In the genomic region with DNA sequence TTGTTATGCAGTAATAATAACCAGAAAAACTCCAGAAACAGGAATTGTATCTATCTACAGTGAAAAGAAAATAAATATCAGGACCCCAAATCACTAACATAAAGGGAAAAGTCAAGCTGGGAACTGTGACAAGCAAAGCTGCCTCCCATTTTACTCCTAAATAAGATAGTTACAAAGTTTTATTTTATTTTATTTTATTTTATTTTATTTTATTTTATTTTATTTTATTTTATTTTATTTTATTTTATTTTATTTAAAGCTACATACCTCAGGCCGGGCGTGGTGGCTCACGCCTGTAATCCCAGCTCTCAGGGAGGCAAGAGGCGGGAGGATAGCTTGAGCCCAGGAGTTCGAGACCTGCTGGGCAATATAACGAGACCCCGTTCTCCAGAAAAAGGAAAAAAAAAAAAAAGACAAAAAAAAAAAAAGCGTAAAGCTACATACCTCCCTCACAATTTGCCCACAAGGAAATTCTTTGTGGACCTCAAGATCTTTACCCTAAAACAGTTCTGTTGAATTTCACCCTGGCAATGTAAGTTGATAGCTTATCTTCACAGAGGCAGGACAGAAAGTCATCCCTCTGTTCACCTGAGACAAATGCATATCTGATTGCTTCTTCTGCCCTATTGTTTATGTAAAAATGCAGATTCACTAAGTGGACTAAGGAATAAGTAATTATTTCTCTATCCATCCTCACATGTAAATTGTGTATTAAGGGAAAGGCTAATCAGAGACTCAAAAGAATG, we compare ENCODE assay signal across 6 cellular contexts.
A peak's percentile ranks its signal among the peaks of the same experiment; 100 is the strongest.
DNase-seq lines count a peak whose midpoint lies in the region; ATAC-seq, FAIRE-seq and TF ChIP-seq lines count a peak whose summit lies in the region.
"Not testable (repeated sequence)": the region's sequence is repeated elsewhere in the genome, so short reads cannot be mapped to it uniquely, and the experiment has no call there.

No MANE protein-coding gene starts in this region.

- 51% methylated on average over 7 of the region's 8 CpGs for WGBS in K562 (ENCODE audit: insufficient coverage, low coverage, missing lambda C conversion rate)

- not testable (repeated sequence) for H3K27ac ChIP-seq in BLaER1; K562 (ENCODE audit: extremely low read depth, low read depth, low read length)
- H3K27ac ChIP-seq in HCT116 (ENCODE audit: low read depth, low read length): peak overlapping the region; percentile 26; the same call in 1 of the 2 replicates
- H3K27ac ChIP-seq in OCI-LY7 (ENCODE audit: low read depth, low read length, poor library complexity, severe bottlenecking): peak overlapping the region; percentile 32

- H3K4me3 ChIP-seq in BLaER1; HCT116 (replicated peaks in 1 of 2; ENCODE audit: low read depth in 1 of 2, low read length in 2 of 2); K562: not testable (repeated sequence)
- peak overlapping the region; percentile 33 for H3K4me3 ChIP-seq in OCI-LY7 (ENCODE audit: low read depth, low read length, poor library complexity, severe bottlenecking)

- in situ Hi-C loops in K562 (cut with MboI): not testable (repeated sequence)

- not testable (repeated sequence) for TF ChIP-seq POLR2A in HCT116 (IDR thresholded peaks at IDR 0.05; ENCODE audit: borderline replicate concordance, extremely low read depth, insufficient read depth, insufficient read length); K562 (conservative IDR thresholded peaks at IDR 0.05)

- H3K79me2 ChIP-seq in HCT116 (ENCODE audit: insufficient read depth, low read length); OCI-LY7 (ENCODE audit: insufficient read depth, low read depth, low read length); K562 (ENCODE audit: control insufficient read depth, insufficient read depth, low read length): not testable (repeated sequence)

- not testable (repeated sequence) for H3K4me2 ChIP-seq in BLaER1; HCT116 (ENCODE audit: low read length)
- H3K4me2 ChIP-seq in OCI-LY7 (ENCODE audit: low read length): peak overlapping the region; percentile 49
- peak overlapping the region; percentile 48; the same call in 1 of the 2 replicates for H3K4me2 ChIP-seq in K562 (ENCODE audit: insufficient read depth, low read length)

- not testable (repeated sequence) for BruUV-seq in HCT116 (replicated peaks; lab: Mats Ljungman, UMichigan); OCI-LY7 (replicated peaks; lab: Mats Ljungman, UMichigan); K562 (replicated peaks; lab: Mats Ljungman, UMichigan)

- intact Hi-C loops in HCT116 (cut with micrococcal nuclease): not testable (repeated sequence)
- intact Hi-C loops in OCI-LY7 (cut with micrococcal nuclease; ENCODE audit: unreplicated experiment): loop anchor here (1.0 to 5.0 kb wide), 4 partner anchors 25 to 620 kb away; no protein-coding TSS in a partner anchor
- intact Hi-C loops in K562 (cut with micrococcal nuclease): loop anchor here (1.0 kb wide), 1 partner anchor 635 kb away; no protein-coding TSS in a partner anchor

- H3K9ac ChIP-seq in BLaER1: 0 out of 2 replicates have a peak overlapping the region, but pooled peaks have one; percentile 10
- H3K9ac ChIP-seq in HCT116 (ENCODE audit: low read length); K562 (ENCODE audit: insufficient read depth in 1 of 2, low read depth in 2 of 2, low read length in 2 of 2): not testable (repeated sequence)

- not testable (repeated sequence) for H3K9me1 ChIP-seq in K562 (ENCODE audit: control insufficient read depth, insufficient read depth, low read length)

- H3K27me3 Mint-ChIP-seq in WTC11 (ENCODE audit: low read depth): peaks cover 12% of the 10 kb centered on the region; the same call in 1 of the 2 replicates

- not testable (repeated sequence) for ATAC-seq in HCT116; WTC11; K562; stimulated activated effector memory CD8-positive, alpha-beta T cell treated with anti-CD3 and anti-CD28 coated beads, Interleukin-12 subunit alpha, Interleukin-12 subunit beta, amount 100 ng/mL, for 72 hours

- DNase-seq in HCT116 (ENCODE audit: low read depth, low spot score); OCI-LY7 (ENCODE audit: low spot score); WTC11 (ENCODE audit: low spot score); K562 (ENCODE audit: extremely low read depth in 1 of 4, low spot score in 3 of 4); stimulated activated effector memory CD8-positive, alpha-beta T cell treated with anti-CD3 and anti-CD28 coated beads, Interleukin-12 subunit alpha, Interleukin-12 subunit beta, amount 100 ng/mL, for 72 hours (ENCODE audit: low spot score in 2 of 2): not testable (repeated sequence)

- H3K27me3 ChIP-seq in BLaER1; HCT116 (ENCODE audit: insufficient read depth, low read length); K562 (ENCODE audit: control insufficient read depth in 2 of 2, insufficient read depth in 2 of 2, low read length in 2 of 2): not testable (repeated sequence)

- not testable (repeated sequence) for H3K9me3 Mint-ChIP-seq in WTC11; stimulated activated effector memory CD8-positive, alpha-beta T cell treated with anti-CD3 and anti-CD28 coated beads, Interleukin-12 subunit alpha, Interleukin-12 subunit beta, amount 100 ng/mL, for 72 hours

- peak overlapping the region; percentile 48; the same call in 1 of the 2 replicates for H3K27ac Mint-ChIP-seq in WTC11
- peak overlapping the region; percentile 24 for H3K27ac Mint-ChIP-seq in stimulated activated effector memory CD8-positive, alpha-beta T cell treated with anti-CD3 and anti-CD28 coated beads, Interleukin-12 subunit alpha, Interleukin-12 subunit beta, amount 100 ng/mL, for 72 hours

- TF ChIP-seq RAD21 in HCT116 (IDR thresholded peaks at IDR 0.05; ENCODE audit: low read depth); K562 (CRISPR knock-in tag; conservative IDR thresholded peaks at IDR 0.05 in 1 of 2, IDR thresholded peaks at IDR 0.05 in 1 of 2): not testable (repeated sequence)

- TF ChIP-seq EP300 in K562 (IDR thresholded peaks at IDR 0.05; ENCODE audit: low read length): peak; percentile 73

- H3K4me3 Mint-ChIP-seq in WTC11; stimulated activated effector memory CD8-positive, alpha-beta T cell treated with anti-CD3 and anti-CD28 coated beads, Interleukin-12 subunit alpha, Interleukin-12 subunit beta, amount 100 ng/mL, for 72 hours: not testable (repeated sequence)

- H3K9me3 ChIP-seq in BLaER1; HCT116 (ENCODE audit: control insufficient read depth in 1 of 2, insufficient read depth in 1 of 2, low read depth in 1 of 2, low read length in 2 of 2); OCI-LY7 (ENCODE audit: low read length); K562 (replicated peaks; ENCODE audit: control insufficient read depth, insufficient read depth, low read depth, low read length): not testable (repeated sequence)

- TF ChIP-seq CTCF in HCT116 (IDR thresholded peaks at IDR 0.05 in 2 of 3, conservative IDR thresholded peaks at IDR 0.05 in 1 of 3; ENCODE audit: borderline replicate concordance in 1 of 3, insufficient read depth in 1 of 3, low read depth in 2 of 3, low read length in 2 of 3); OCI-LY7 (conservative IDR thresholded peaks at IDR 0.05; ENCODE audit: low read length); WTC11 (IDR thresholded peaks at IDR 0.05); K562 (IDR thresholded peaks at IDR 0.05 in 2 of 3, conservative IDR thresholded peaks at IDR 0.05 in 1 of 3; ENCODE audit: insufficient read depth in 2 of 3, low read depth in 1 of 3, low read length in 3 of 3): not testable (repeated sequence)

- RAD21 ChIA-PET in HCT116 (lab: Charles Lee; ENCODE audit: low non-redundant PET in 1 of 2, low total read pairs in 2 of 2, uncharacterized antibody in 2 of 2, unreplicated experiment in 2 of 2): interaction anchor here (0.6 to 0.7 kb wide), 2 partner anchors 186 to 288 kb away, joined by 3 read pairs; no protein-coding TSS in a partner anchor

- H3K4me1 ChIP-seq in BLaER1 (peaks cover 31% of the 10 kb centered on the region), HCT116 (ENCODE audit: control insufficient read depth in 1 of 2, insufficient read depth in 2 of 2, low read length in 2 of 2) (peaks cover 13 to 26% of the 10 kb centered on the region in 2 experiments), OCI-LY7 (ENCODE audit: insufficient read depth, low read length, poor library complexity, severe bottlenecking) (peaks cover 25% of the 10 kb centered on the region), K562 (replicated peaks in 1 of 2; ENCODE audit: control insufficient read depth in 2 of 2, insufficient read depth in 2 of 2, low read length in 2 of 2) (peaks cover 13 to 60% of the 10 kb centered on the region in 2 experiments)

- H3K4me1 Mint-ChIP-seq in WTC11: peaks cover 18% of the 10 kb centered on the region
- H3K4me1 Mint-ChIP-seq in stimulated activated effector memory CD8-positive, alpha-beta T cell treated with anti-CD3 and anti-CD28 coated beads, Interleukin-12 subunit alpha, Interleukin-12 subunit beta, amount 100 ng/mL, for 72 hours: peaks cover 25% of the 10 kb centered on the region

- not testable (repeated sequence) for H3K36me3 ChIP-seq in BLaER1; HCT116 (ENCODE audit: control insufficient read depth in 1 of 2, insufficient read depth in 2 of 2, low read length in 2 of 2); OCI-LY7 (ENCODE audit: insufficient read depth, low read length); K562 (ENCODE audit: control insufficient read depth, insufficient read depth, low read length)

- POLR2A ChIA-PET in HCT116 (lab: Charles Lee): interaction anchor here (1.3 to 8.0 kb wide), 6 partner anchors 12 to 664 kb away, joined by 4 to 69 read pairs (median 6); a partner anchor contains a TSS
- POLR2A ChIA-PET in OCI-LY7 (lab: Charles Lee): interaction anchor here (0.6 to 4.1 kb wide), 16 partner anchors 11 to 670 kb away, joined by 3 to 45 read pairs (median 4); a partner anchor contains a TSS
- POLR2A ChIA-PET in WTC11 (lab: Charles Lee): interaction anchor here (0.6 to 2.2 kb wide), 6 partner anchors 11 to 1524 kb away, joined by 3 to 17 read pairs (median 4); a partner anchor contains a TSS
- POLR2A ChIA-PET in K562 (lab: Yijun Ruan, JAX): interaction anchor here (0.5 to 6.2 kb wide), 13 partner anchors 12 to 1472 kb away, joined by 3 to 123 read pairs (median 4); a partner anchor contains a TSS

- H4K20me1 ChIP-seq in BLaER1; HCT116 (ENCODE audit: insufficient read depth); OCI-LY7 (ENCODE audit: insufficient read depth, low read length); K562 (replicated peaks; ENCODE audit: control insufficient read depth, insufficient read depth, low read length): not testable (repeated sequence)

- H3K9me2 ChIP-seq in HCT116 (ENCODE audit: insufficient read depth); OCI-LY7 (ENCODE audit: insufficient read depth, low read length): not testable (repeated sequence)

- CTCF ChIA-PET in HCT116 (lab: Charles Lee): interaction anchor here (0.9 to 4.1 kb wide), 12 partner anchors 11 to 670 kb away, joined by 3 to 25 read pairs (median 4); a partner anchor contains a TSS
- CTCF ChIA-PET in OCI-LY7 (lab: Charles Lee; ENCODE audit: unreplicated experiment): interaction anchor here (0.9 to 2.3 kb wide), 4 partner anchors 11 to 45 kb away, joined by 3 to 17 read pairs (median 5); a partner anchor contains a TSS
- CTCF ChIA-PET in WTC11 (lab: Charles Lee): interaction anchor here (0.6 to 2.3 kb wide), 22 partner anchors 9 to 619 kb away, joined by 3 to 16 read pairs (median 4); a partner anchor contains a TSS
- CTCF ChIA-PET in K562 (lab: Yijun Ruan, JAX; ENCODE audit: low intra/inter-chr PET ratio): interaction anchor here (1.2 to 1.6 kb wide), 2 partner anchors 278 to 635 kb away, joined by 3 to 9 read pairs; no protein-coding TSS in a partner anchor

- H2AFZ ChIP-seq in HCT116 (ENCODE audit: low read depth, low read length, poor library complexity, severe bottlenecking): not testable (repeated sequence)
- H2AFZ ChIP-seq in OCI-LY7 (ENCODE audit: low read length): peak overlapping the region; percentile 61; the same call in 1 of the 2 replicates
- 0 out of 2 replicates have a peak overlapping the region, but pooled peaks have one; percentile 13 for H2AFZ ChIP-seq in K562 (ENCODE audit: low read depth, low read length)

- not testable (repeated sequence) for H3K36me3 Mint-ChIP-seq in WTC11
- H3K36me3 Mint-ChIP-seq in stimulated activated effector memory CD8-positive, alpha-beta T cell treated with anti-CD3 and anti-CD28 coated beads, Interleukin-12 subunit alpha, Interleukin-12 subunit beta, amount 100 ng/mL, for 72 hours: peaks cover 19% of the 10 kb centered on the region

- not testable (repeated sequence) for FAIRE-seq in K562 (lab: Jason Lieb, UNC)
